8 cellular contexts compared by ENCODE assay signal in the genomic region with DNA sequence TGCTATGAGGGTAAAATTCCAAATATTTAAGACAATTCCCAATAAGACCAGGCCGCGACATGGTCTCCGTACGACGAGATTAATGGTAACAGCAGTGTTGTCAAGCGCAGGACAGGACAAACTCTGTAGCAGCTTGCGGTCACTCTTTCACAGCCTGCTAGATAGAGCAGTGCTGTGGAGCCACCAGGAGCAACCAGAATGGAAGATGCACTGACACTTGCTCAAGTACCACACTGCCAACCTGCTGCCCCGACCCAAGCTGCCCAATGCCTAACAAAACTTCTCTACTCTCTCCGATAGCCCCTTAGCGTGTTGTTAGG. TPM values are rescaled to one million over a fixed set of nuclear protein-coding genes. Genes with fewer than 3 reads are reported as not detected.
DNase-seq lines count a peak whose midpoint lies in the region; ATAC-seq and TF ChIP-seq lines count a peak whose summit lies in the region.

No MANE protein-coding gene starts in this region.

- no peak for DNase-seq in activated CD8-positive, alpha-beta T cell treated with anti-CD3 and anti-CD28 coated beads for 36 hours
- DNase-seq in activated CD8-positive, alpha-beta T cell treated with anti-CD3 and anti-CD28 coated beads, Interleukin-2, amount 10 ng/mL, durations not matched to agents 7 days and 5 days = no peak
- no peak for DNase-seq in PC-9
- DNase-seq in left cardiac atrium = peak; percentile 21
- no peak for DNase-seq in stimulated activated naive CD8-positive, alpha-beta T cell treated with anti-CD3 and anti-CD28 coated beads, Interleukin-15, amount 100 ng/mL, for 72 hours
- no peak for DNase-seq in NAMALWA (ENCODE audit: low spot score)
- DNase-seq in NCI-H2227 (lab: John Stamatoyannopoulos, UW; ENCODE audit: unreplicated experiment) = no peak

- ATAC-seq in activated CD8-positive, alpha-beta T cell treated with anti-CD3 and anti-CD28 coated beads for 36 hours = peak; percentile 23
- ATAC-seq in activated CD8-positive, alpha-beta T cell treated with anti-CD3 and anti-CD28 coated beads, Interleukin-2, amount 10 ng/mL, durations not matched to agents 7 days and 5 days = no peak
- ATAC-seq in HG02885 (IDR thresholded peaks at IDR 0.05; ENCODE audit: poor library complexity, unreplicated experiment) = peak; percentile 38
- ATAC-seq in left cardiac atrium = peak; percentile 32 to 43
- ATAC-seq in stimulated activated naive CD8-positive, alpha-beta T cell treated with anti-CD3 and anti-CD28 coated beads, Interleukin-15, amount 100 ng/mL, for 72 hours = peak; percentile 56

- H4K20me1 ChIP-seq in PC-9 (ENCODE audit: insufficient read depth) = 0 out of 2 replicates have a peak, but pooled peaks cover 8% of the 10 kb centered on the region

- H3K4me3 ChIP-seq in PC-9 = peak overlapping the region; percentile 75

- 0 out of 2 replicates have a peak, but pooled peaks cover 6% of the 10 kb centered on the region for H3K36me3 ChIP-seq in PC-9 (ENCODE audit: low read depth)

- peak overlapping the region; percentile 90 for H2AFZ ChIP-seq in PC-9

- peak overlapping the region; percentile 84 for H3K4me2 ChIP-seq in PC-9

- H3F3A ChIP-seq in PC-9 (ENCODE audit: insufficient read depth, low read depth) = peaks cover 13% of the 10 kb centered on the region; the same call in 1 of the 2 replicates

- H3K27ac Mint-ChIP-seq in activated CD8-positive, alpha-beta T cell treated with anti-CD3 and anti-CD28 coated beads for 36 hours = no peak overlapping the region
- H3K27ac Mint-ChIP-seq in activated CD8-positive, alpha-beta T cell treated with anti-CD3 and anti-CD28 coated beads, Interleukin-2, amount 10 ng/mL, durations not matched to agents 7 days and 5 days = no peak overlapping the region
- no peak overlapping the region for H3K27ac Mint-ChIP-seq in stimulated activated naive CD8-positive, alpha-beta T cell treated with anti-CD3 and anti-CD28 coated beads, Interleukin-15, amount 100 ng/mL, for 72 hours

- no peak for TF ChIP-seq CTCF in activated CD8-positive, alpha-beta T cell treated with anti-CD3 and anti-CD28 coated beads for 36 hours (IDR thresholded peaks at IDR 0.05)
- no peak; the same call in 1 of the 2 replicates for TF ChIP-seq CTCF in PC-9 (conservative IDR thresholded peaks at IDR 0.05)

- H3K4me1 ChIP-seq in PC-9 (replicated peaks; ENCODE audit: insufficient read depth) = peaks cover 31% of the 10 kb centered on the region

- H3K9me3 Mint-ChIP-seq in activated CD8-positive, alpha-beta T cell treated with anti-CD3 and anti-CD28 coated beads for 36 hours = no peaks in the 10 kb centered on the region
- no peaks in the 10 kb centered on the region for H3K9me3 Mint-ChIP-seq in activated CD8-positive, alpha-beta T cell treated with anti-CD3 and anti-CD28 coated beads, Interleukin-2, amount 10 ng/mL, durations not matched to agents 7 days and 5 days (ENCODE audit: insufficient read depth)
- H3K9me3 Mint-ChIP-seq in stimulated activated naive CD8-positive, alpha-beta T cell treated with anti-CD3 and anti-CD28 coated beads, Interleukin-15, amount 100 ng/mL, for 72 hours = no peaks in the 10 kb centered on the region

- POLR2A ChIA-PET in activated CD8-positive, alpha-beta T cell treated with anti-CD3 and anti-CD28 coated beads for 36 hours (lab: Charles Lee) = interaction anchor here (1.0 kb wide), 2 partner anchors 19 to 1211 kb away, joined by 3 to 4 read pairs; no protein-coding TSS in a partner anchor
- POLR2A ChIA-PET in activated CD8-positive, alpha-beta T cell treated with anti-CD3 and anti-CD28 coated beads, Interleukin-2, amount 10 ng/mL, durations not matched to agents 7 days and 5 days (lab: Charles Lee) = interaction anchor here (1.2 to 1.5 kb wide), 4 partner anchors 9 to 55 kb away, joined by 3 to 6 read pairs (median 3); no protein-coding TSS in a partner anchor
- POLR2A ChIA-PET in PC-9 (lab: Charles Lee; ENCODE audit: unreplicated experiment) = interaction anchor here (0.6 to 0.7 kb wide), 3 partner anchors 92 to 1548 kb away, joined by 3 to 5 read pairs (median 3); no protein-coding TSS in a partner anchor

- no peak overlapping the region for H3K4me3 Mint-ChIP-seq in activated CD8-positive, alpha-beta T cell treated with anti-CD3 and anti-CD28 coated beads for 36 hours
- no peak overlapping the region for H3K4me3 Mint-ChIP-seq in activated CD8-positive, alpha-beta T cell treated with anti-CD3 and anti-CD28 coated beads, Interleukin-2, amount 10 ng/mL, durations not matched to agents 7 days and 5 days
- no peak overlapping the region for H3K4me3 Mint-ChIP-seq in stimulated activated naive CD8-positive, alpha-beta T cell treated with anti-CD3 and anti-CD28 coated beads, Interleukin-15, amount 100 ng/mL, for 72 hours

- H3K79me2 ChIP-seq in PC-9 (ENCODE audit: low read depth) = peaks cover 63% of the 10 kb centered on the region

- intact Hi-C loops in activated CD8-positive, alpha-beta T cell treated with anti-CD3 and anti-CD28 coated beads for 36 hours (cut with micrococcal nuclease) = no loop called here
- intact Hi-C loops in PC-9 (cut with micrococcal nuclease; ENCODE audit: unreplicated experiment) = loop anchor here (2.0 to 5.0 kb wide), 2 partner anchors 135 to 138 kb away; no protein-coding TSS in a partner anchor
- intact Hi-C loops in left cardiac atrium (cut with DNase I) = loop anchor here in 1 of 2 donors (10.0 kb wide), 1 partner anchor 95 kb away; no protein-coding TSS in a partner anchor

- H3K9me2 ChIP-seq in PC-9 (ENCODE audit: insufficient read depth) = no peaks in the 10 kb centered on the region

- H3K4me1 Mint-ChIP-seq in activated CD8-positive, alpha-beta T cell treated with anti-CD3 and anti-CD28 coated beads for 36 hours (ENCODE audit: low read depth) = peaks cover 16% of the 10 kb centered on the region
- H3K4me1 Mint-ChIP-seq in activated CD8-positive, alpha-beta T cell treated with anti-CD3 and anti-CD28 coated beads, Interleukin-2, amount 10 ng/mL, durations not matched to agents 7 days and 5 days (ENCODE audit: low read depth) = peaks cover 21% of the 10 kb centered on the region
- H3K4me1 Mint-ChIP-seq in stimulated activated naive CD8-positive, alpha-beta T cell treated with anti-CD3 and anti-CD28 coated beads, Interleukin-15, amount 100 ng/mL, for 72 hours = peaks cover 20% of the 10 kb centered on the region

- H3K9me3 ChIP-seq in PC-9 (ENCODE audit: insufficient read depth, low read depth) = no peaks in the 10 kb centered on the region

- peak overlapping the region; percentile 96 for H3K27ac ChIP-seq in PC-9

- H3K27me3 Mint-ChIP-seq in activated CD8-positive, alpha-beta T cell treated with anti-CD3 and anti-CD28 coated beads for 36 hours = no peaks in the 10 kb centered on the region
- no peaks in the 10 kb centered on the region for H3K27me3 Mint-ChIP-seq in activated CD8-positive, alpha-beta T cell treated with anti-CD3 and anti-CD28 coated beads, Interleukin-2, amount 10 ng/mL, durations not matched to agents 7 days and 5 days (ENCODE audit: low read depth)
- H3K27me3 Mint-ChIP-seq in stimulated activated naive CD8-positive, alpha-beta T cell treated with anti-CD3 and anti-CD28 coated beads, Interleukin-15, amount 100 ng/mL, for 72 hours = no peaks in the 10 kb centered on the region

- no peaks in the 10 kb centered on the region for H3K27me3 ChIP-seq in PC-9 (ENCODE audit: insufficient read depth, low read depth)

- no TSS peak for BruUV-seq in PC-9 (replicated peaks; lab: Mats Ljungman, UMichigan)

- peaks cover 21% of the 10 kb centered on the region for H3K36me3 Mint-ChIP-seq in activated CD8-positive, alpha-beta T cell treated with anti-CD3 and anti-CD28 coated beads for 36 hours (ENCODE audit: low read depth)
- H3K36me3 Mint-ChIP-seq in activated CD8-positive, alpha-beta T cell treated with anti-CD3 and anti-CD28 coated beads, Interleukin-2, amount 10 ng/mL, durations not matched to agents 7 days and 5 days (ENCODE audit: low read depth) = peaks cover 11% of the 10 kb centered on the region

- CTCF ChIA-PET in activated CD8-positive, alpha-beta T cell treated with anti-CD3 and anti-CD28 coated beads for 36 hours (lab: Charles Lee) = no interaction called here
- CTCF ChIA-PET in activated CD8-positive, alpha-beta T cell treated with anti-CD3 and anti-CD28 coated beads, Interleukin-2, amount 10 ng/mL, durations not matched to agents 7 days and 5 days (lab: Charles Lee) = no interaction called here
- CTCF ChIA-PET in PC-9 (lab: Charles Lee) = no interaction called here

RNA-seq across cellular contexts. Expression of gene WARS2, which starts 0.6 kb away (rescaled TPM):
- total RNA-seq in activated CD8-positive, alpha-beta T cell treated with anti-CD3 and anti-CD28 coated beads for 36 hours = 10 to 100 TPM; 22.3 to 23.7 TPM
- total RNA-seq in activated CD8-positive, alpha-beta T cell treated with anti-CD3 and anti-CD28 coated beads, Interleukin-2, amount 10 ng/mL, durations not matched to agents 7 days and 5 days = 10 to 100 TPM; 13.5 to 17.7 TPM
- total RNA-seq in PC-9 (2021) (17.6 and 24.2 TPM in 2 replicates), left cardiac atrium (10 to 100 TPM; 11.1 to 11.4 TPM)
